In the genomic region with DNA sequence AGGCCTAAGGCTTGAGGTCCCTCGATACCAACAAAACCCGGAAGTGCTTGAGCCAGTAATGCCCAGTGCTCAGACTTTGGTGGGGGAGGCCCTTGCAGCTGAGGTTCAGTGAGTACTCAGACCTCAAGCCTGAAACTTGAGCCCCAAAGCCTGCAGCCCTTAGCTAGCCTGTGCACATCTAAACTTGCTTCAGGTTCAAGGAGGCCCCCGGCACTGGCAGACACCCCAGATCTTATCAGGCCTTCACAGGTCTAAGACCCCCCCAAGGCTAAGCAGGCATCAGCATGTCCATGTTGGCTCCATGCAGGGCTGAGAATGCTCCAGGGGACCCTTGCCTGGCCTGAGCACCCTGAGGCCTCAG, we compare ENCODE assay signal across 9 cellular contexts. TPM values are rescaled to one million over a fixed set of nuclear protein-coding genes. Genes with fewer than 3 reads are reported as not detected.
DNase-seq lines count a peak whose midpoint lies in the region; ATAC-seq and TF ChIP-seq lines count a peak whose summit lies in the region.
"Had no signal": no experiment of that assay in that cellular context is flagged by ENCODE, and none has a peak within 500 bp of the region (broad histone marks: within the 10 kb centered on the region; RNA-seq: fewer than 3 reads in every experiment).

No MANE protein-coding gene starts in this region.

- H3K4me1 ChIP-seq in iPS-18a (ENCODE audit: control insufficient read depth, low read depth, low read length): peaks cover 5% of the 10 kb centered on the region

- H3K36me3 Mint-ChIP-seq in activated B cell treated with CpG ODN at 0.5 μM for 24 hours (ENCODE audit: low read depth): peaks cover 25% of the 10 kb centered on the region

- H3K9me3 ChIP-seq in iPS-18a (ENCODE audit: control insufficient read depth, low read depth, low read length): no peaks in the 10 kb centered on the region

- no peaks in the 10 kb centered on the region for H3K27me3 Mint-ChIP-seq in activated B cell treated with CpG ODN at 0.5 μM for 24 hours

- DNase-seq in NCI-H2196 (lab: John Stamatoyannopoulos, UW; ENCODE audit: unreplicated experiment) (peak; percentile 5), NCI-H2196 treated with DMSO at 0.1 percent for 48 hours (lab: John Stamatoyannopoulos, UW; ENCODE audit: unreplicated experiment) (no peak), activated B cell treated with CpG ODN at 0.5 μM for 24 hours (no peak), substantia nigra (lab: John Stamatoyannopoulos, UW) (peak in 2 of 49 donors; percentile 46 to 55), epidermal melanocyte (ENCODE audit: insufficient read length, low spot score) (no peak), DMS153 treated with DMSO at 0.1 percent for 48 hours (lab: John Stamatoyannopoulos, UW; ENCODE audit: unreplicated experiment) (no peak)

- H3K27ac ChIP-seq in iPS-18a (ENCODE audit: low read length): no peak overlapping the region
- peak overlapping the region; percentile 97 for H3K27ac ChIP-seq in substantia nigra (ENCODE audit: low read depth, low read length, poor library complexity, severe bottlenecking)

- peaks cover 7% of the 10 kb centered on the region for H3K27me3 ChIP-seq in iPS-18a (ENCODE audit: control insufficient read depth, insufficient read depth, low read length)

- POLR2A ChIA-PET in activated B cell treated with CpG ODN at 0.5 μM for 24 hours (lab: Charles Lee): interaction anchor here (0.5 to 7.6 kb wide), 9 partner anchors 15 to 632 kb away, joined by 3 to 131 read pairs (median 5); partner anchors contain the start of genes CCDC157, MTFP1, SF3A1 and TBC1D10A

- CTCF ChIA-PET in activated B cell treated with CpG ODN at 0.5 μM for 24 hours (lab: Charles Lee): interaction anchor here (1.2 to 7.8 kb wide), 4 partner anchors 13 to 182 kb away, joined by 3 to 275 read pairs (median 83); partner anchors contain the start of genes RNF215 and TBC1D10A

- ATAC-seq in activated B cell treated with CpG ODN at 0.5 μM for 24 hours (ENCODE audit: low read depth) (no peak), GM21360 (IDR thresholded peaks at IDR 0.05; ENCODE audit: unreplicated experiment) (no peak)

- intact Hi-C loops in activated B cell treated with CpG ODN at 0.5 μM for 24 hours (cut with micrococcal nuclease): loop anchor here (1.0 kb wide), 1 partner anchor 14 kb away; no protein-coding TSS in a partner anchor

- H3K4me3 ChIP-seq in iPS-18a (ENCODE audit: low read length): peak overlapping the region; percentile 73

- peaks cover 38% of the 10 kb centered on the region for H3K4me1 Mint-ChIP-seq in activated B cell treated with CpG ODN at 0.5 μM for 24 hours

- H3K9ac ChIP-seq in iPS-18a (ENCODE audit: low read length): no peak overlapping the region

- peak overlapping the region; percentile 88 for H3K4me3 Mint-ChIP-seq in activated B cell treated with CpG ODN at 0.5 μM for 24 hours

- TF ChIP-seq CTCF in activated B cell treated with CpG ODN at 0.5 μM for 24 hours (IDR thresholded peaks at IDR 0.05): no peak

- no peaks in the 10 kb centered on the region for H3K9me3 Mint-ChIP-seq in activated B cell treated with CpG ODN at 0.5 μM for 24 hours

- no peaks in the 10 kb centered on the region for H3K36me3 ChIP-seq in iPS-18a (ENCODE audit: control insufficient read depth, low read depth, low read length)

- peak overlapping the region; percentile 82 for H3K27ac Mint-ChIP-seq in activated B cell treated with CpG ODN at 0.5 μM for 24 hours

RNA-seq across cellular contexts. Expression of gene CASTOR1, which starts 1.0 kb away (rescaled TPM):
- 2.4 and 3.5 TPM in 2 replicates for total RNA-seq in activated B cell treated with CpG ODN at 0.5 μM for 24 hours

RNA-seq across cellular contexts. Expression of gene OSM, which starts 23.6 kb away (rescaled TPM):
- total RNA-seq in activated B cell treated with CpG ODN at 0.5 μM for 24 hours: 1.0 and 1.7 TPM in 2 replicates
- total RNA-seq: lung microvascular endothelial cell had no signal

RNA-seq across cellular contexts. Expression of gene TBC1D10A, which starts 36.4 kb away (rescaled TPM):
- 20.1 and 20.4 TPM in 2 replicates for total RNA-seq in activated B cell treated with CpG ODN at 0.5 μM for 24 hours

RNA-seq across cellular contexts. Expression of gene LIF, which starts 43.7 kb away (rescaled TPM):
- total RNA-seq in activated B cell treated with CpG ODN at 0.5 μM for 24 hours: 0.42 and 0.44 TPM in 2 replicates
